In the genomic region with DNA sequence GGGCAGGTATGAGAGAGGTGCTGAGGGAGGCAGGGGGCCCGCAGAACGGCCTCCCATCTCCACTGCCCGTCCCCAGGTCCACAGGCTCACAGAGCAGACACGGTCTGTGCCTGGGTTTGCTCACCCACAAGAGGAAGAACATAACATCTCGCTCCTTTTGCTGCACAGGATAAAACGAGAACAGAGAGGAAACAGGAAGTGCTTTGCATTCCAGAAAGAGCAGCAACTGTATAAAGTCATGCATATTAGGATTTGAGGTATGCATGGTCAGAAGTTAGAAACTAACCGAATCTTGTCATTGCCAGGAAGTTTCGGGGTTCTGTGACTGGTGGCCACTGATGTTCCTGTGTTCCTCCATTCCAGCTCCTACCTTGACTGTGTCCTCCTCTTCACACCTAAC, we compare ENCODE assay signal across 11 cellular contexts. TPM values are rescaled to one million over a fixed set of nuclear protein-coding genes. Genes with fewer than 3 reads are reported as not detected.
DNase-seq lines count a peak whose midpoint lies in the region; ATAC-seq and TF ChIP-seq lines count a peak whose summit lies in the region.
"Had no signal": no experiment of that assay in that cellular context is flagged by ENCODE, and none has a peak within 500 bp of the region (broad histone marks: within the 10 kb centered on the region; RNA-seq: fewer than 3 reads in every experiment).

No MANE protein-coding gene starts in this region.

- peaks cover 8% of the 10 kb centered on the region for H3K27me3 Mint-ChIP-seq in activated T-cell treated with anti-CD3 and anti-CD28 coated beads, Interleukin-2, amount 50 U/mL, for 4 hours (ENCODE audit: low read depth)

- peak overlapping the region; percentile 79 for H3K27ac ChIP-seq in DOHH2 (ENCODE audit: low read depth, low read length)
- no peak overlapping the region for H3K27ac ChIP-seq in OCI-LY3 (ENCODE audit: low read length)
- H3K27ac ChIP-seq in trophoblast cell (ENCODE audit: low read depth, low read length) = peak overlapping the region; percentile 73
- no peak overlapping the region for H3K27ac ChIP-seq in dorsolateral prefrontal cortex

- H3K23ac ChIP-seq in trophoblast cell (ENCODE audit: low read length) = no peak overlapping the region

- H3K9ac ChIP-seq in OCI-LY3 (ENCODE audit: low read length) = no peak overlapping the region
- H3K9ac ChIP-seq in trophoblast cell (ENCODE audit: low read length) = no peak overlapping the region

- no peaks in the 10 kb centered on the region for H3K9me2 ChIP-seq in DOHH2 (replicated peaks; ENCODE audit: control insufficient read depth, low read length)

- H4K12ac ChIP-seq in trophoblast cell (ENCODE audit: low read depth, low read length) = no peak overlapping the region

- no peaks in the 10 kb centered on the region for H3K27me3 ChIP-seq in DOHH2 (ENCODE audit: control insufficient read depth, low read length)
- H3K27me3 ChIP-seq in OCI-LY3 (ENCODE audit: low read depth, low read length) = peaks cover 9% of the 10 kb centered on the region; the same call in 1 of the 2 replicates
- no peaks in the 10 kb centered on the region for H3K27me3 ChIP-seq in trophoblast cell (ENCODE audit: insufficient read depth, low read length)
- H3K27me3 ChIP-seq in dorsolateral prefrontal cortex = peaks cover 0 to 46% (median 4%) of the 10 kb centered on the region in 45 donors

- no peaks in the 10 kb centered on the region for H3F3A ChIP-seq in DOHH2 (ENCODE audit: control insufficient read depth, insufficient read depth)

- H3K79me2 ChIP-seq in DOHH2 (ENCODE audit: control insufficient read depth, low read length) (no peaks in the 10 kb centered on the region), OCI-LY3 (ENCODE audit: low read length) (no peaks in the 10 kb centered on the region), trophoblast cell (ENCODE audit: control insufficient read depth, insufficient read depth, low read length, poor library complexity) (no peaks in the 10 kb centered on the region)

- H3K4me3 ChIP-seq in DOHH2 (ENCODE audit: low read length) (peak overlapping the region; percentile 55), OCI-LY3 (ENCODE audit: low read length) (no peak overlapping the region), trophoblast cell (ENCODE audit: low read depth, low read length) (no peak overlapping the region), dorsolateral prefrontal cortex (no peak overlapping the region)

- H3K14ac ChIP-seq in trophoblast cell (ENCODE audit: low read length) = peak overlapping the region; percentile 33

- no peak for ATAC-seq in HG03460 (IDR thresholded peaks at IDR 0.05; ENCODE audit: unreplicated experiment)
- no peak for ATAC-seq in activated T-cell treated with anti-CD3 and anti-CD28 coated beads, Interleukin-2, amount 50 U/mL, for 4 hours

- H4K91ac ChIP-seq in trophoblast cell (ENCODE audit: low read depth, low read length) = peak overlapping the region; percentile 80

- H3K4ac ChIP-seq in trophoblast cell (ENCODE audit: low read depth, low read length) = no peak overlapping the region

- WGBS in trophoblast cell (ENCODE audit: extremely low coverage, insufficient coverage, insufficient read length) = no CpG with 5 or more reads among the region's 8 CpGs

- H3K4me3 Mint-ChIP-seq in activated T-cell treated with anti-CD3 and anti-CD28 coated beads, Interleukin-2, amount 50 U/mL, for 4 hours = no peak overlapping the region
- H3K4me3 Mint-ChIP-seq: nephron progenitor cell had no signal

- no peaks in the 10 kb centered on the region for H3K9me3 ChIP-seq in DOHH2 (ENCODE audit: control insufficient read depth, insufficient read depth, low read length)
- H3K9me3 ChIP-seq in OCI-LY3 (ENCODE audit: insufficient read depth, low read length) = no peaks in the 10 kb centered on the region
- no peaks in the 10 kb centered on the region for H3K9me3 ChIP-seq in trophoblast cell (ENCODE audit: insufficient read depth, low read depth, low read length)

- no peaks in the 10 kb centered on the region for H4K20me1 ChIP-seq in DOHH2 (ENCODE audit: control insufficient read depth, insufficient read depth, low read depth, low read length)
- H4K20me1 ChIP-seq in OCI-LY3 (ENCODE audit: insufficient read depth, low read length) = no peaks in the 10 kb centered on the region

- H3K4me1 ChIP-seq in DOHH2 (ENCODE audit: control insufficient read depth, low read length) (peaks cover 43% of the 10 kb centered on the region), OCI-LY3 (ENCODE audit: low read length) (no peaks in the 10 kb centered on the region), trophoblast cell (ENCODE audit: control insufficient read depth in 1 of 2, insufficient read depth in 2 of 2, low read length in 2 of 2) (peaks cover 7 to 10% of the 10 kb centered on the region in 2 experiments)

- H3K36me3 Mint-ChIP-seq in activated T-cell treated with anti-CD3 and anti-CD28 coated beads, Interleukin-2, amount 50 U/mL, for 4 hours (ENCODE audit: insufficient read depth) = no peaks in the 10 kb centered on the region

- peak overlapping the region; percentile 74 for H3K18ac ChIP-seq in trophoblast cell (ENCODE audit: low read length)

- no peaks in the 10 kb centered on the region for H3K9me3 Mint-ChIP-seq in activated T-cell treated with anti-CD3 and anti-CD28 coated beads, Interleukin-2, amount 50 U/mL, for 4 hours
- H3K9me3 Mint-ChIP-seq: nephron progenitor cell had no signal

- peak overlapping the region; percentile 31 for H2BK5ac ChIP-seq in trophoblast cell (ENCODE audit: low read depth, low read length, poor library complexity)

- DNase-seq in fibroblast of gingiva (ENCODE audit: low read depth) (peak; percentile 6), trophoblast cell (peak in 1 of 2 donors; percentile 46), dorsolateral prefrontal cortex (no peak), HPDE6-E6E7 (ENCODE audit: extremely low spot score) (no peak)
- no peak for DNase-seq in activated T-cell treated with anti-CD3 and anti-CD28 coated beads, Interleukin-2, amount 50 U/mL, for 4 hours
- DNase-seq: effector CD8-positive, alpha-beta T cell; nephron progenitor cell; NK-92 treated with Interleukin-12 subunit alpha and Interleukin-12 subunit beta, amount 100 ng/mL, for 24 hours had no signal

- H2AFZ ChIP-seq in OCI-LY3 (ENCODE audit: low read depth, low read length) (no peak overlapping the region), trophoblast cell (ENCODE audit: insufficient read depth, low read length, poor library complexity) (peak overlapping the region; percentile 23)

- peaks cover 6% of the 10 kb centered on the region for H3K4me1 Mint-ChIP-seq in activated T-cell treated with anti-CD3 and anti-CD28 coated beads, Interleukin-2, amount 50 U/mL, for 4 hours (ENCODE audit: low read depth)

- intact Hi-C loops in dorsolateral prefrontal cortex (cut with DNase I) = no loop called here

- H3K36me3 ChIP-seq in DOHH2 (ENCODE audit: control insufficient read depth, low read length) (no peaks in the 10 kb centered on the region), OCI-LY3 (replicated peaks; ENCODE audit: low read depth, low read length) (no peaks in the 10 kb centered on the region), trophoblast cell (ENCODE audit: control insufficient read depth in 1 of 2, insufficient read depth in 2 of 2, low read length in 2 of 2) (no peaks in the 10 kb centered on the region)

- H3K4me2 ChIP-seq in DOHH2 (ENCODE audit: low read length) (peak overlapping the region; percentile 68), OCI-LY3 (ENCODE audit: low read length) (peak overlapping the region; percentile 30; the same call in 1 of the 2 replicates), trophoblast cell (ENCODE audit: low read length) (no peak overlapping the region)

- TF ChIP-seq CTCF in DOHH2 (IDR thresholded peaks at IDR 0.05; ENCODE audit: low read depth, low read length, poor library complexity, severe bottlenecking) = no peak
- TF ChIP-seq CTCF in OCI-LY3 (IDR thresholded peaks at IDR 0.05; ENCODE audit: low read depth, low read length) = no peak
- TF ChIP-seq CTCF in dorsolateral prefrontal cortex (IDR thresholded peaks at IDR 0.05 in 54 of 56, conservative IDR thresholded peaks at IDR 0.05 in 2 of 56; ENCODE audit: low read depth in 1 of 56, partially characterized antibody in 56 of 56) = no peak

- peak overlapping the region; percentile 47 for H2BK120ac ChIP-seq in trophoblast cell (ENCODE audit: insufficient read depth, low read length, poor library complexity)

- no peak overlapping the region for H2AK5ac ChIP-seq in trophoblast cell (ENCODE audit: low read length)

- H3K79me1 ChIP-seq in trophoblast cell (ENCODE audit: low read length) = peaks cover 7% of the 10 kb centered on the region

- H2BK12ac ChIP-seq in trophoblast cell (ENCODE audit: low read length) = peak overlapping the region; percentile 63

- peak overlapping the region; percentile 67 for H4K8ac ChIP-seq in trophoblast cell (ENCODE audit: low read depth, low read length)

RNA-seq across cellular contexts. Expression of a gene that starts 25.0 kb away (rescaled TPM):
- polyA plus RNA-seq in trophoblast cell (2013) = 2.5 and 2.9 TPM in 2 replicates
- total RNA-seq in dorsolateral prefrontal cortex = 1 to 10 TPM in 12 of 120 experiments, under 1 TPM in 13, not detected in 95; 0.46 to 3.1 (median 0.84) TPM
- total RNA-seq in activated T-cell treated with anti-CD3 and anti-CD28 coated beads, Interleukin-2, amount 50 U/mL, for 4 hours = not detected

Comparison
In these comparisons a context has a peak if more than half of its experiments do, and no peak if none do; other contexts are left out.
1. H3K27ac ChIP-seq: peak in DOHH2 (single experiment) and trophoblast cell (single experiment); none in OCI-LY3 (single experiment) and dorsolateral prefrontal cortex (0 of 59).